Comparison of ENCODE assay signal across 1 cellular context in the genomic region with DNA sequence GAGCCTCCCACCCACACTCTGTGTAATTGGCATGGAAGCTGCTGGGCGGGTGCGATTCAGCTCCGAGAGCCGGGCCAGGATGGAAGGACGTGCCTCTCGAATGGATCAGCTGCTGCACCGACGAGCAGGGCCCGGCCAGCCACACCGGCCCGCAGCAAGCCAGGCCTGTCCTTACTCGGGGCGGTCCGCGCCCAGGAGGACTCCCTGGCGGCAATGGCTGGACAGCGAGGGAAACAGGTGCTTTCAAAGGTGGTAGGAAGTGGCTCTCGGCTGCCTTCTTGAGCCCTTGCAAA.
TF ChIP-seq lines count a peak whose summit lies in the region.

No MANE protein-coding gene starts in this region.

TF ChIP-seq in GM23338, 12 proteins besides CTCF, POLR2A, EP300 and RAD21 (continued from another document):
- TF ChIP-seq REST (IDR thresholded peaks at IDR 0.05; ENCODE audit: unreplicated experiment), result no peak
- no peak for TF ChIP-seq EZH2 (IDR thresholded peaks at IDR 0.05; ENCODE audit: low read depth, unreplicated experiment)
- TF ChIP-seq NANOG (IDR thresholded peaks at IDR 0.05; ENCODE audit: borderline replicate concordance), result no peak
- TF ChIP-seq EZH2phosphoT487 (IDR thresholded peaks at IDR 0.05; ENCODE audit: unreplicated experiment), result no peak
- TF ChIP-seq, protein P1, sequence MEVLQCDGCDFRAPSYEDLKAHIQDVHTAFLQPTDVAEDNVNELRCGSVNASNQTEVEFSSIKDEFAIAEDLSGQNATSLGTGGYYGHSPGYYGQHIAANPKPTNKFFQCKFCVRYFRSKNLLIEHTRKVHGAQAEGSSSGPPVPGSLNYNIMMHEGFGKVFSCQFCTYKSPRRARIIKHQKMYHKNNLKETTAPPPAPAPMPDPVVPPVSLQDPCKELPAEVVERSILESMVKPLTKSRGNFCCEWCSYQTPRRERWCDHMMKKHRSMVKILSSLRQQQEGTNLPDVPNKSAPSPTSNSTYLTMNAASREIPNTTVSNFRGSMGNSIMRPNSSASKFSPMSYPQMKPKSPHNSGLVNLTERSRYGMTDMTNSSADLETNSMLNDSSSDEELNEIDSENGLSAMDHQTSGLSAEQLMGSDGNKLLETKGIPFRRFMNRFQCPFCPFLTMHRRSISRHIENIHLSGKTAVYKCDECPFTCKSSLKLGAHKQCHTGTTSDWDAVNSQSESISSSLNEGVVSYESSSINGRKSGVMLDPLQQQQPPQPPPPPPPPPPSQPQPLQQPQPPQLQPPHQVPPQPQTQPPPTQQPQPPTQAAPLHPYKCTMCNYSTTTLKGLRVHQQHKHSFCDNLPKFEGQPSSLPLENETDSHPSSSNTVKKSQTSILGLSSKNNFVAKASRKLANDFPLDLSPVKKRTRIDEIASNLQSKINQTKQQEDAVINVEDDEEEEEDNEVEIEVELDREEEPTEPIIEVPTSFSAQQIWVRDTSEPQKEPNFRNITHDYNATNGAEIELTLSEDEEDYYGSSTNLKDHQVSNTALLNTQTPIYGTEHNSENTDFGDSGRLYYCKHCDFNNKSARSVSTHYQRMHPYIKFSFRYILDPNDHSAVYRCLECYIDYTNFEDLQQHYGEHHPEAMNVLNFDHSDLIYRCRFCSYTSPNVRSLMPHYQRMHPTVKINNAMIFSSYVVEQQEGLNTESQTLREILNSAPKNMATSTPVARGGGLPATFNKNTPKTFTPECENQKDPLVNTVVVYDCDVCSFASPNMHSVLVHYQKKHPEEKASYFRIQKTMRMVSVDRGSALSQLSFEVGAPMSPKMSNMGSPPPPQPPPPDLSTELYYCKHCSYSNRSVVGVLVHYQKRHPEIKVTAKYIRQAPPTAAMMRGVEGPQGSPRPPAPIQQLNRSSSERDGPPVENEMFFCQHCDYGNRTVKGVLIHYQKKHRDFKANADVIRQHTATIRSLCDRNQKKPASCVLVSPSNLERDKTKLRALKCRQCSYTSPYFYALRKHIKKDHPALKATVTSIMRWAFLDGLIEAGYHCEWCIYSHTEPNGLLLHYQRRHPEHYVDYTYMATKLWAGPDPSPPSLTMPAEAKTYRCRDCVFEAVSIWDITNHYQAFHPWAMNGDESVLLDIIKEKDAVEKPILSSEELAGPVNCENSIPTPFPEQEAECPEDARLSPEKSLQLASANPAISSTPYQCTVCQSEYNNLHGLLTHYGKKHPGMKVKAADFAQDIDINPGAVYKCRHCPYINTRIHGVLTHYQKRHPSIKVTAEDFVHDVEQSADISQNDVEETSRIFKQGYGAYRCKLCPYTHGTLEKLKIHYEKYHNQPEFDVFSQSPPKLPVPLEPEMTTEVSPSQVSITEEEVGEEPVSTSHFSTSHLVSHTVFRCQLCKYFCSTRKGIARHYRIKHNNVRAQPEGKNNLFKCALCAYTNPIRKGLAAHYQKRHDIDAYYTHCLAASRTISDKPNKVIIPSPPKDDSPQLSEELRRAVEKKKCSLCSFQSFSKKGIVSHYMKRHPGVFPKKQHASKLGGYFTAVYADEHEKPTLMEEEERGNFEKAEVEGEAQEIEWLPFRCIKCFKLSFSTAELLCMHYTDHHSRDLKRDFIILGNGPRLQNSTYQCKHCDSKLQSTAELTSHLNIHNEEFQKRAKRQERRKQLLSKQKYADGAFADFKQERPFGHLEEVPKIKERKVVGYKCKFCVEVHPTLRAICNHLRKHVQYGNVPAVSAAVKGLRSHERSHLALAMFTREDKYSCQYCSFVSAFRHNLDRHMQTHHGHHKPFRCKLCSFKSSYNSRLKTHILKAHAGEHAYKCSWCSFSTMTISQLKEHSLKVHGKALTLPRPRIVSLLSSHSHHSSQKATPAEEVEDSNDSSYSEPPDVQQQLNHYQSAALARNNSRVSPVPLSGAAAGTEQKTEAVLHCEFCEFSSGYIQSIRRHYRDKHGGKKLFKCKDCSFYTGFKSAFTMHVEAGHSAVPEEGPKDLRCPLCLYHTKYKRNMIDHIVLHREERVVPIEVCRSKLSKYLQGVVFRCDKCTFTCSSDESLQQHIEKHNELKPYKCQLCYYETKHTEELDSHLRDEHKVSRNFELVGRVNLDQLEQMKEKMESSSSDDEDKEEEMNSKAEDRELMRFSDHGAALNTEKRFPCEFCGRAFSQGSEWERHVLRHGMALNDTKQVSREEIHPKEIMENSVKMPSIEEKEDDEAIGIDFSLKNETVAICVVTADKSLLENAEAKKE (CRISPR knock-in tag; IDR thresholded peaks at IDR 0.05), result no peak
- TF ChIP-seq STAT1 (IDR thresholded peaks at IDR 0.05; ENCODE audit: unreplicated experiment), result no peak
